ENCODE assay signal across 1 cellular context in the genomic region with DNA sequence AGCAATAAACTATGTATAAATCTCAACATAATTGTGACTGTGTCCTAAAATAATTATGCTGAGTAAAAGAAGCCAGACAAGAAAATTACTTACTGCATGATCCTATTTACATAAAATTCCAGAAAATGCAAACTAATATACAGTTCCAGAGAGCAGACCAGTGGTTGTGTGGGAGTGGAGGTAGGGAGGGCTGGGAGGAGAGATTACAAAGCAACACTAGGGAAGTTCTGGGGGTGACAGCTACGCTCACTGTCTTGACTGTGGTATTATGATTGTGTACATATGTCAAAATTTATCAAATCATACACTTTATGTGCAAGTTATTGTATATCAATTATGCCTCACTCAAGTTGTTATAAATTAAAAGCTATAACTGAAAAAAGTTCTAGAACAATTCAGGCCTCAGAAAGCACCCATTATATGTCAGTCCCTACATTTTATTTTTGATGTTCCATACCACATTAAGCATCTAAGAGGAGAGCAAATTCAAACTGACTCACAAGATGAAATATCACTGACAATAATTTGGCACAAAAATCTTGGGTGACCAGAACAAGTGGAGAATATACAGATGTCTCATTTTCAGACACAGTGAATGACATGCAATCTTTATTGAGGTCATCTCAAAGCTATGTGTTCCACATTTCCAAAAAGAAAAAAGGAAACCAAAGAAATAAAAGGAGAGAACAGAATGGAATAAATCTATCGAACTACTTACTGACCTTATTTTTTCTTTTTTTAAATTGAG.
TF ChIP-seq lines count a peak whose summit lies in the region.

No MANE protein-coding gene starts in this region.

TF ChIP-seq in IMR-90, 13 proteins besides CTCF, POLR2A, EP300 and RAD21 (continued from another document):
- TF ChIP-seq RFX5 (IDR thresholded peaks at IDR 0.05; ENCODE audit: low read depth, low read length) (no peak), RCOR1 (IDR thresholded peaks at IDR 0.05; ENCODE audit: insufficient replicate concordance, low read length) (no peak), NFE2L2 (IDR thresholded peaks at IDR 0.05; ENCODE audit: low read depth, low read length) (no peak), MAZ (IDR thresholded peaks at IDR 0.05; ENCODE audit: borderline replicate concordance, low read depth, low read length) (no peak), BHLHE40 (IDR thresholded peaks at IDR 0.05; ENCODE audit: low read depth, low read length) (no peak), MAFK (IDR thresholded peaks at IDR 0.05; ENCODE audit: low read depth, low read length) (no peak), CEBPB (IDR thresholded peaks at IDR 0.05; ENCODE audit: low read depth, low read length) (no peak), USF2 (IDR thresholded peaks at IDR 0.05; ENCODE audit: low read depth, low read length) (no peak), SMC3 (IDR thresholded peaks at IDR 0.05; ENCODE audit: low read depth, low read length) (no peak), CHD1 (IDR thresholded peaks at IDR 0.05; ENCODE audit: low read depth, low read length) (no peak)
- TF ChIP-seq, protein P1, sequence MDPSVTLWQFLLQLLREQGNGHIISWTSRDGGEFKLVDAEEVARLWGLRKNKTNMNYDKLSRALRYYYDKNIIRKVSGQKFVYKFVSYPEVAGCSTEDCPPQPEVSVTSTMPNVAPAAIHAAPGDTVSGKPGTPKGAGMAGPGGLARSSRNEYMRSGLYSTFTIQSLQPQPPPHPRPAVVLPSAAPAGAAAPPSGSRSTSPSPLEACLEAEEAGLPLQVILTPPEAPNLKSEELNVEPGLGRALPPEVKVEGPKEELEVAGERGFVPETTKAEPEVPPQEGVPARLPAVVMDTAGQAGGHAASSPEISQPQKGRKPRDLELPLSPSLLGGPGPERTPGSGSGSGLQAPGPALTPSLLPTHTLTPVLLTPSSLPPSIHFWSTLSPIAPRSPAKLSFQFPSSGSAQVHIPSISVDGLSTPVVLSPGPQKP (IDR thresholded peaks at IDR 0.05; ENCODE audit: borderline replicate concordance, low read depth, low read length): no peak
